In genomic region chr17:59757043-59757824, GRCh38 we compare ENCODE assay signal across 9 cellular contexts. TPM values are rescaled to one million over a fixed set of nuclear protein-coding genes. Genes with fewer than 3 reads are reported as not detected.
A peak's percentile ranks its signal among the peaks of the same experiment; 100 is the strongest.
DNase-seq lines count a peak whose midpoint lies in the region; ATAC-seq and TF ChIP-seq lines count a peak whose summit lies in the region.
"Had no signal": no experiment of that assay in that cellular context is flagged by ENCODE, and none has a peak within 500 bp of the region (broad histone marks: within the 10 kb centered on the region; RNA-seq: fewer than 3 reads in every experiment).

No MANE protein-coding gene starts in this region.

- no peaks in the 10 kb centered on the region for H3K9me3 ChIP-seq in lower lobe of right lung
- no peaks in the 10 kb centered on the region for H3K9me3 ChIP-seq in transverse colon

- no peaks in the 10 kb centered on the region for H3K27me3 Mint-ChIP-seq in activated naive CD4-positive, alpha-beta T cell treated with anti-CD3 and anti-CD28 coated beads, Interleukin-2, amount 10 ng/mL, durations not matched to agents 7 days and 5 days
- no peaks in the 10 kb centered on the region for H3K27me3 Mint-ChIP-seq in activated naive CD8-positive, alpha-beta T cell treated with anti-CD3 and anti-CD28 coated beads, Interleukin-2, amount 50 U/mL, for 24 hours

- DNase-seq in activated naive CD4-positive, alpha-beta T cell treated with anti-CD3 and anti-CD28 coated beads, Interleukin-2, amount 10 ng/mL, durations not matched to agents 7 days and 5 days = no peak
- no peak for DNase-seq in activated naive CD4-positive, alpha-beta T cell treated with anti-CD3 and anti-CD28 coated beads, Interleukin-2, amount 50 U/mL, for 16 hours
- no peak for DNase-seq in activated naive CD8-positive, alpha-beta T cell treated with anti-CD3 and anti-CD28 coated beads, Interleukin-2, amount 50 U/mL, for 24 hours
- DNase-seq in lower lobe of right lung = no peak
- DNase-seq in transverse colon = no peak
- DNase-seq in NCI-H748 (lab: John Stamatoyannopoulos, UW; ENCODE audit: unreplicated experiment) = no peak
- no peak for DNase-seq in NCI-H146 treated with DMSO at 0.1 percent for 48 hours (lab: John Stamatoyannopoulos, UW; ENCODE audit: unreplicated experiment)
- no peak for DNase-seq in DMS153 treated with DMSO at 0.1 percent for 48 hours (lab: John Stamatoyannopoulos, UW; ENCODE audit: unreplicated experiment)
- DNase-seq: left ventricle myocardium superior had no signal

- peaks cover 69% of the 10 kb centered on the region for H3K4me1 Mint-ChIP-seq in activated naive CD4-positive, alpha-beta T cell treated with anti-CD3 and anti-CD28 coated beads, Interleukin-2, amount 10 ng/mL, durations not matched to agents 7 days and 5 days
- peaks cover 90% of the 10 kb centered on the region for H3K4me1 Mint-ChIP-seq in activated naive CD8-positive, alpha-beta T cell treated with anti-CD3 and anti-CD28 coated beads, Interleukin-2, amount 50 U/mL, for 24 hours

- TF ChIP-seq POLR2A in transverse colon (IDR thresholded peaks at IDR 0.05) = no peak

- H3K36me3 Mint-ChIP-seq in activated naive CD4-positive, alpha-beta T cell treated with anti-CD3 and anti-CD28 coated beads, Interleukin-2, amount 10 ng/mL, durations not matched to agents 7 days and 5 days = peaks cover 52% of the 10 kb centered on the region
- H3K36me3 Mint-ChIP-seq in activated naive CD8-positive, alpha-beta T cell treated with anti-CD3 and anti-CD28 coated beads, Interleukin-2, amount 50 U/mL, for 24 hours (ENCODE audit: low read depth) = peaks cover 48% of the 10 kb centered on the region

- peak overlapping the region; percentile 73 for H3K27ac Mint-ChIP-seq in activated naive CD4-positive, alpha-beta T cell treated with anti-CD3 and anti-CD28 coated beads, Interleukin-2, amount 10 ng/mL, durations not matched to agents 7 days and 5 days
- peak overlapping the region; percentile 97 for H3K27ac Mint-ChIP-seq in activated naive CD8-positive, alpha-beta T cell treated with anti-CD3 and anti-CD28 coated beads, Interleukin-2, amount 50 U/mL, for 24 hours

- H3K4me3 Mint-ChIP-seq in activated naive CD4-positive, alpha-beta T cell treated with anti-CD3 and anti-CD28 coated beads, Interleukin-2, amount 10 ng/mL, durations not matched to agents 7 days and 5 days = no peak overlapping the region
- no peak overlapping the region for H3K4me3 Mint-ChIP-seq in activated naive CD8-positive, alpha-beta T cell treated with anti-CD3 and anti-CD28 coated beads, Interleukin-2, amount 50 U/mL, for 24 hours

- H3K4me1 ChIP-seq in lower lobe of right lung (peaks cover 36% of the 10 kb centered on the region), transverse colon (peaks cover 6 to 35% (median 14%) of the 10 kb centered on the region in 4 donors)

- intact Hi-C loops in lower lobe of right lung (cut with DNase I) (no loop called here), transverse colon (cut with DNase I; ENCODE audit: low total_unique reads) (no loop called here)

- peaks cover 6% of the 10 kb centered on the region for H3K9me3 Mint-ChIP-seq in activated naive CD4-positive, alpha-beta T cell treated with anti-CD3 and anti-CD28 coated beads, Interleukin-2, amount 10 ng/mL, durations not matched to agents 7 days and 5 days
- H3K9me3 Mint-ChIP-seq in activated naive CD8-positive, alpha-beta T cell treated with anti-CD3 and anti-CD28 coated beads, Interleukin-2, amount 50 U/mL, for 24 hours = peaks cover 4% of the 10 kb centered on the region

- H3K27me3 ChIP-seq in lower lobe of right lung (ENCODE audit: low read depth) (no peaks in the 10 kb centered on the region), transverse colon (no peaks in the 10 kb centered on the region)

- in situ Hi-C loops in transverse colon (cut with MboI; ENCODE audit: low pct_ligation_motif_present in 1 of 4, low pct_unique_long_range_greater_than_20kb in 1 of 4, low sequenced_read_pairs in 3 of 4) = no loop called here

- no peak for ATAC-seq in activated naive CD8-positive, alpha-beta T cell treated with anti-CD3 and anti-CD28 coated beads, Interleukin-2, amount 50 U/mL, for 24 hours
- ATAC-seq in lower lobe of right lung = no peak
- ATAC-seq: left ventricle myocardium superior had no signal

- H3K36me3 ChIP-seq in lower lobe of right lung = no peaks in the 10 kb centered on the region
- peaks cover 0 to 17% (median 2%) of the 10 kb centered on the region in 4 donors for H3K36me3 ChIP-seq in transverse colon

- H3K4me3 ChIP-seq in lower lobe of right lung = no peak overlapping the region
- no peak overlapping the region for H3K4me3 ChIP-seq in transverse colon

- CTCF ChIA-PET in activated naive CD4-positive, alpha-beta T cell treated with anti-CD3 and anti-CD28 coated beads, Interleukin-2, amount 10 ng/mL, durations not matched to agents 7 days and 5 days (lab: Charles Lee) = no interaction called here

- peak overlapping the region; percentile 14 for H3K27ac ChIP-seq in lower lobe of right lung
- peak overlapping the region; percentile 60 to 85 (median 77) for H3K27ac ChIP-seq in transverse colon

- 73 to 78% methylated on average over 1 of the region's 1 CpG for WGBS in transverse colon (ENCODE audit: low coverage in 1 of 2), 2 donors

- TF ChIP-seq CTCF in lower lobe of right lung (IDR thresholded peaks at IDR 0.05) = no peak
- TF ChIP-seq CTCF in transverse colon (IDR thresholded peaks at IDR 0.05) = no peak

- no peak for TF ChIP-seq EP300 in transverse colon (IDR thresholded peaks at IDR 0.05; ENCODE audit: low read depth)

RNA-seq across cellular contexts. Expression of gene VMP1, which starts 49.8 kb away (rescaled TPM):
- total RNA-seq in lower lobe of right lung (176 TPM), transverse colon (100 to 1,000 TPM; 136 to 547 (median 339) TPM)

RNA-seq across cellular contexts. Expression of gene PTRH2, which starts 50.0 kb away (rescaled TPM):
- total RNA-seq in lower lobe of right lung = 16.7 TPM
- total RNA-seq in transverse colon = 10 to 100 TPM; 14.5 to 33.7 (median 20.0) TPM
